16 cellular contexts compared by ENCODE assay signal in the genomic region with DNA sequence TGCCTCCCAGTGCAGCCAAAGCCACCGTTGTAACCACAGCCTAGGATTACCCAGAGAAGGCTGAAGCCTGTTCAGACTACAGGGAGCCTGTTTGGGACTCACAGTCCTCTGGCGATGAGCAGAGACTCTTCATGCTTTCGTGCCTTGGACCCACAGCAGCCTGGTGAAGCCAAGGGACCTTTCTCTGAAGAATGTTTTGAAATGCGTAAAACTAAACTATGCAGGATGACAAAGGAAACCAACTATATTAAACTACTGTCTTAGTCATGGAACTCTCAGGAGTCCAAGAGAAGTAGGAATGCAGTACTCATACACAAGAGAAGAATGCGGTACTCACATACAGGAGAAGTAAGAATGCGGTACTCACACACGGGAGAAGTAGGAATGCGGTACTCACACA.
"Had no signal": no experiment of that assay in that cellular context is flagged by ENCODE, and none has a peak within 500 bp of the region (broad histone marks: within the 10 kb centered on the region; RNA-seq: fewer than 3 reads in every experiment).

No MANE protein-coding gene starts in this region.

- H3K9me3 Mint-ChIP-seq: activated CD8-positive, alpha-beta T cell treated with anti-CD3 and anti-CD28 coated beads for 36 hours; type B pancreatic cell had no signal

- H3K9me3 ChIP-seq: colonic mucosa, gastrocnemius medialis, ovary, sigmoid colon, suprapubic skin had no signal

- DNase-seq: activated CD4-positive, alpha-beta T cell treated with anti-CD3 and anti-CD28 coated beads for 36 hours; activated CD8-positive, alpha-beta memory T cell treated with anti-CD3 and anti-CD28 coated beads, Interleukin-2, amount 50 U/mL, for 4 hours; activated CD8-positive, alpha-beta T cell treated with anti-CD3 and anti-CD28 coated beads for 36 hours; activated naive CD4-positive, alpha-beta T cell treated with anti-CD3 and anti-CD28 coated beads for 36 hours; colonic mucosa; effector CD4-positive, alpha-beta T cell; gastrocnemius medialis; kidney; ovary; sigmoid colon; stimulated activated CD4-positive, alpha-beta T cell treated with anti-CD3 and anti-CD28 coated beads, Interleukin-12 subunit alpha, Interleukin-12 subunit beta, amount 100 ng/mL, for 4 hours; stimulated activated naive CD4-positive, alpha-beta T cell treated with Interleukin-2 at 50 U/mL for 16 hours; T-helper 9 cell; WERI-Rb-1 had no signal

- H3K4me3 ChIP-seq: colonic mucosa, gastrocnemius medialis, ovary, sigmoid colon, suprapubic skin had no signal

- H3K36me3 ChIP-seq: colonic mucosa, gastrocnemius medialis, ovary, sigmoid colon, suprapubic skin, WERI-Rb-1 had no signal

- H3K27me3 Mint-ChIP-seq: activated CD4-positive, alpha-beta T cell treated with anti-CD3 and anti-CD28 coated beads for 36 hours; activated CD8-positive, alpha-beta T cell treated with anti-CD3 and anti-CD28 coated beads for 36 hours; type B pancreatic cell had no signal

- H3K4me1 ChIP-seq: colonic mucosa, gastrocnemius medialis, sigmoid colon had no signal

- H3K27ac ChIP-seq: colonic mucosa, gastrocnemius medialis, ovary, sigmoid colon, suprapubic skin, WERI-Rb-1 had no signal

- H3K27me3 ChIP-seq: colonic mucosa, ovary, sigmoid colon, suprapubic skin had no signal

- ATAC-seq: activated CD4-positive, alpha-beta T cell treated with anti-CD3 and anti-CD28 coated beads for 36 hours; activated CD8-positive, alpha-beta T cell treated with anti-CD3 and anti-CD28 coated beads for 36 hours; gastrocnemius medialis had no signal

- H3K27ac Mint-ChIP-seq: activated CD4-positive, alpha-beta T cell treated with anti-CD3 and anti-CD28 coated beads for 36 hours; activated CD8-positive, alpha-beta T cell treated with anti-CD3 and anti-CD28 coated beads for 36 hours; activated naive CD4-positive, alpha-beta T cell treated with anti-CD3 and anti-CD28 coated beads for 36 hours; type B pancreatic cell had no signal

- H3K4me1 Mint-ChIP-seq: activated CD4-positive, alpha-beta T cell treated with anti-CD3 and anti-CD28 coated beads for 36 hours had no signal

- H3K4me3 Mint-ChIP-seq: activated CD4-positive, alpha-beta T cell treated with anti-CD3 and anti-CD28 coated beads for 36 hours; activated CD8-positive, alpha-beta T cell treated with anti-CD3 and anti-CD28 coated beads for 36 hours; activated naive CD4-positive, alpha-beta T cell treated with anti-CD3 and anti-CD28 coated beads for 36 hours; type B pancreatic cell had no signal
